In the genomic region with DNA sequence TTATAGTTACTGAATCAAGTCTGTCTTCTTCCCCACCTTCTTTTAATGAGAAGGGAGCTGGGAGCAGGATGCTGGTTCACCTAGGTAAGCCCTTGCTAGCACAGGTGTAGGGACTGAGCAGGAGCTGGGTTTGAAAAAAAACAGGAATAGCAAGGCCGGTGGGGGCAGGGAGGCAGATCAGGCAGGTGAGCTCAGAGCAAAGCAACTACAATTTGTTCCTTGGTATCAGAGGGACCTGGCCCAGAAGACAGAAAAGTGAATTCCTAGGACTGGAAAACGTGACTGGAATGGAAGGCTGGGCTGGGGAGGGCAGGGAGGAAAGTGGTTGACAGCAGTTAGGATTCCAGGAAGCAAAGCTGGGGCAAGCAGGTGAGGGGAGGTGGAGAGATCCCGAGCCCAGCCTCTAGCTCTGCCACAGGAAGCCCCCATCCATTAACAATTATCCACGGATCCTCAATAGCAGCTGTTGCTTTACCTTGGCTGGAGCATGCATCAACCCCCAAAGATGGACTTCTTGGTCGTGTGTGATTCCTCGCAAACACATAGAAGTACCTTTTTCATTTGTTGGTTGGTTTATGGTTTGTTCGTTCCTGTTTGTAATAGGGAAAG, we compare ENCODE assay signal across 16 cellular contexts.
"Had no signal": no experiment of that assay in that cellular context is flagged by ENCODE, and none has a peak within 500 bp of the region (broad histone marks: within the 10 kb centered on the region; RNA-seq: fewer than 3 reads in every experiment).

No MANE protein-coding gene starts in this region.

- H3K36me3 ChIP-seq: pancreas, sigmoid colon, spleen had no signal

- H3K27me3 ChIP-seq: pancreas, sigmoid colon had no signal

- H3K27ac ChIP-seq: coronary artery, pancreas, sigmoid colon, spleen had no signal

- H3K27ac Mint-ChIP-seq: activated CD4-positive, alpha-beta memory T cell treated with anti-CD3 and anti-CD28 coated beads, Interleukin-2, amount 10 ng/mL, durations not matched to agents 7 days and 5 days; activated naive CD4-positive, alpha-beta T cell treated with anti-CD3 and anti-CD28 coated beads, Interleukin-2, amount 50 U/mL, for 24 hours; activated T-cell treated with anti-CD3 and anti-CD28 coated beads, Interleukin-2, amount 50 U/mL, for 24 hours; stimulated activated naive CD8-positive, alpha-beta T cell treated with anti-CD3 and anti-CD28 coated beads, Interleukin-15, Interleukin-2, amounts not matched to agents 100 ng/mL and 50 ng/mL, for 24 hours; type B pancreatic cell had no signal

- H3K9me3 ChIP-seq: pancreas, sigmoid colon, spleen had no signal

- DNase-seq: activated CD4-positive, alpha-beta memory T cell treated with anti-CD3 and anti-CD28 coated beads, Interleukin-2, amount 10 ng/mL, durations not matched to agents 7 days and 5 days; activated CD4-positive, alpha-beta T cell treated with anti-CD3 and anti-CD28 coated beads for 4 hours; activated effector memory CD4-positive, alpha-beta T cell treated with Interleukin-2 at 50 U/mL for 16 hours; activated T-cell treated with anti-CD3 and anti-CD28 coated beads, Interleukin-2, amount 50 U/mL, for 24 hours; caudate nucleus; effector CD8-positive, alpha-beta T cell; foreskin fibroblast; naive B cell; pancreas; sigmoid colon; spleen had no signal

- H3K4me1 ChIP-seq: pancreas, sigmoid colon, spleen had no signal

- ATAC-seq: left lobe of liver, pancreas had no signal

- H3K4me1 Mint-ChIP-seq: activated CD4-positive, alpha-beta memory T cell treated with anti-CD3 and anti-CD28 coated beads, Interleukin-2, amount 10 ng/mL, durations not matched to agents 7 days and 5 days; activated naive CD4-positive, alpha-beta T cell treated with anti-CD3 and anti-CD28 coated beads, Interleukin-2, amount 50 U/mL, for 24 hours; naive B cell had no signal

- H3K4me3 ChIP-seq: coronary artery, pancreas, sigmoid colon, spleen had no signal

- H3K36me3 Mint-ChIP-seq: activated naive CD4-positive, alpha-beta T cell treated with anti-CD3 and anti-CD28 coated beads, Interleukin-2, amount 50 U/mL, for 24 hours; naive B cell; type B pancreatic cell had no signal

- H3K9me3 Mint-ChIP-seq: activated CD4-positive, alpha-beta memory T cell treated with anti-CD3 and anti-CD28 coated beads, Interleukin-2, amount 10 ng/mL, durations not matched to agents 7 days and 5 days; activated naive CD4-positive, alpha-beta T cell treated with anti-CD3 and anti-CD28 coated beads, Interleukin-2, amount 50 U/mL, for 24 hours; activated T-cell treated with anti-CD3 and anti-CD28 coated beads, Interleukin-2, amount 50 U/mL, for 24 hours; naive B cell; stimulated activated naive CD8-positive, alpha-beta T cell treated with anti-CD3 and anti-CD28 coated beads, Interleukin-15, Interleukin-2, amounts not matched to agents 100 ng/mL and 50 ng/mL, for 24 hours; type B pancreatic cell had no signal

- H3K4me3 Mint-ChIP-seq: activated CD4-positive, alpha-beta memory T cell treated with anti-CD3 and anti-CD28 coated beads, Interleukin-2, amount 10 ng/mL, durations not matched to agents 7 days and 5 days; activated naive CD4-positive, alpha-beta T cell treated with anti-CD3 and anti-CD28 coated beads, Interleukin-2, amount 50 U/mL, for 24 hours; activated T-cell treated with anti-CD3 and anti-CD28 coated beads, Interleukin-2, amount 50 U/mL, for 24 hours; naive B cell; stimulated activated naive CD8-positive, alpha-beta T cell treated with anti-CD3 and anti-CD28 coated beads, Interleukin-15, Interleukin-2, amounts not matched to agents 100 ng/mL and 50 ng/mL, for 24 hours; type B pancreatic cell had no signal
